ENCODE assay signal across 33 cellular contexts in the genomic region with DNA sequence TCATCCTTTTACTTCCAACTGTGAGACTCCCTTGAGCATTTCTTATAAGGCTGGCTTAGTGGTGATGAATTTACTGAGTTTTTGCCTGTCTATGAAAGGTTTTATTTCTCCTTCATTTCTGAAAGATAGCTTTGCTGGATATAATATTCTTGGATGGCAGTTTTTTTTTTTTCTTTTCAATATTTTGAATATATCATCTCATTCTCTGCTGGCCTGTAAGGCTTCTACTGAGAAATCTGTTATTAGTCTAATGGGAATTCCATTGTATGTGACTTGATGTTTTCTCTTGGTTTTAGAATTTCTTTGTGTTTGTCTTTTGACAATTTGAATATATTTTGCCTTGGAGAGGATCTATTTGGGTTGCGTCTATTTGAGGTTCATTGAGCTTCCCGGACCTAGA.
"Had no signal": no experiment of that assay in that cellular context is flagged by ENCODE, and none has a peak within 500 bp of the region (broad histone marks: within the 10 kb centered on the region; RNA-seq: fewer than 3 reads in every experiment).

No MANE protein-coding gene starts in this region.

- ATAC-seq: activated CD8-positive, alpha-beta memory T cell treated with anti-CD3 and anti-CD28 coated beads, Interleukin-2, amount 10 ng/mL, durations not matched to agents 7 days and 5 days; activated T-cell treated with anti-CD3 and anti-CD28 coated beads, Interleukin-2, amount 50 U/mL, for 72 hours; body of pancreas; T-cell; T-helper 17 cell had no signal

- H3K4me3 Mint-ChIP-seq: activated CD4-positive, alpha-beta memory T cell treated with anti-CD3 and anti-CD28 coated beads, Interleukin-2, amount 10 ng/mL, durations not matched to agents 7 days and 5 days; activated CD8-positive, alpha-beta memory T cell treated with anti-CD3 and anti-CD28 coated beads, Interleukin-2, amount 10 ng/mL, durations not matched to agents 7 days and 5 days; activated naive CD4-positive, alpha-beta T cell treated with anti-CD3 and anti-CD28 coated beads, Interleukin-2, amount 50 U/mL, for 24 hours; activated naive CD8-positive, alpha-beta T cell treated with anti-CD3 and anti-CD28 coated beads, Interleukin-2, amount 10 ng/mL, durations not matched to agents 7 days and 5 days; activated T-cell treated with anti-CD3 and anti-CD28 coated beads, Interleukin-2, amount 50 U/mL, for 72 hours; T-helper 17 cell had no signal

- H3K27me3 Mint-ChIP-seq: activated CD4-positive, alpha-beta memory T cell treated with anti-CD3 and anti-CD28 coated beads, Interleukin-2, amount 10 ng/mL, durations not matched to agents 7 days and 5 days; activated CD8-positive, alpha-beta memory T cell treated with anti-CD3 and anti-CD28 coated beads, Interleukin-2, amount 10 ng/mL, durations not matched to agents 7 days and 5 days; activated naive CD4-positive, alpha-beta T cell treated with anti-CD3 and anti-CD28 coated beads, Interleukin-2, amount 50 U/mL, for 24 hours; activated naive CD8-positive, alpha-beta T cell treated with anti-CD3 and anti-CD28 coated beads, Interleukin-2, amount 10 ng/mL, durations not matched to agents 7 days and 5 days; T-cell; T-helper 17 cell had no signal

- H3K36me3 ChIP-seq: adrenal gland, breast epithelium had no signal

- FAIRE-seq: astrocyte had no signal

- H3K27ac ChIP-seq: adrenal gland, body of pancreas, breast epithelium, SJSA1, VCaP had no signal

- H3K4me3 ChIP-seq: adrenal gland, body of pancreas, breast epithelium, SJSA1 had no signal

- H3K9ac ChIP-seq: SK-N-SH had no signal

- H3K4me1 ChIP-seq: adrenal gland, breast epithelium, SJSA1 had no signal

- H3K27me3 ChIP-seq: adrenal gland, body of pancreas, breast epithelium, SJSA1 had no signal

- H3K27ac Mint-ChIP-seq: activated CD4-positive, alpha-beta memory T cell treated with anti-CD3 and anti-CD28 coated beads, Interleukin-2, amount 10 ng/mL, durations not matched to agents 7 days and 5 days; activated CD8-positive, alpha-beta memory T cell treated with anti-CD3 and anti-CD28 coated beads, Interleukin-2, amount 10 ng/mL, durations not matched to agents 7 days and 5 days; activated naive CD8-positive, alpha-beta T cell treated with anti-CD3 and anti-CD28 coated beads, Interleukin-2, amount 10 ng/mL, durations not matched to agents 7 days and 5 days; activated T-cell treated with anti-CD3 and anti-CD28 coated beads, Interleukin-2, amount 50 U/mL, for 72 hours; activated T-helper 2 cell treated with anti-CD3 and anti-CD28 coated beads, Interferon-gamma antibody, Interleukin-2, Interleukin-4, amounts not matched to agents 10 μg/mL and 5 μg/mL and 100 μg/mL, durations not matched to agents 14 hours and 24 hours and 36 hours; T-cell; T-helper 17 cell had no signal

- DNase-seq: activated CD4-positive, alpha-beta memory T cell treated with anti-CD3 and anti-CD28 coated beads, Interleukin-2, amount 10 ng/mL, durations not matched to agents 7 days and 5 days; activated CD4-positive, alpha-beta T cell treated with anti-CD3 and anti-CD28 coated beads for 1 hour; activated CD4-positive, alpha-beta T cell treated with anti-CD3 and anti-CD28 coated beads for 48 hours; activated CD4-positive, CD25-positive, alpha-beta regulatory T cell; activated CD8-positive, alpha-beta memory T cell treated with anti-CD3 and anti-CD28 coated beads for 24 hours; activated CD8-positive, alpha-beta memory T cell treated with anti-CD3 and anti-CD28 coated beads, Interleukin-2, amount 10 ng/mL, durations not matched to agents 7 days and 5 days; activated CD8-positive, alpha-beta memory T cell treated with anti-CD3 and anti-CD28 coated beads, Interleukin-2, amount 50 U/mL, for 48 hours; activated gamma-delta T cell; activated naive CD4-positive, alpha-beta T cell treated with Interleukin-2 at 50 U/mL for 16 hours; activated naive CD8-positive, alpha-beta T cell treated with anti-CD3 and anti-CD28 coated beads, Interleukin-2, amount 10 ng/mL, durations not matched to agents 7 days and 5 days; activated T-cell treated with anti-CD3 and anti-CD28 coated beads, Interleukin-2, amount 50 U/mL, for 72 hours; adrenal gland; body of pancreas; NCI-H1105; NCI-H1436; NCI-H1694; NCI-H1930; NCI-H2081 treated with DMSO at 0.1 percent for 48 hours; NCI-H226; NCI-H446 treated with DMSO at 0.1 percent for 48 hours; NCI-H524; NCI-H69; SHP77 treated with DMSO at 0.1 percent for 48 hours; SK-N-SH; T-cell; T-helper 17 cell; T-helper 9 cell had no signal

- H3K4me2 ChIP-seq: SK-N-SH had no signal
